1 cellular context compared by ENCODE assay signal in genomic region chr14:52837451-52837850, GRCh38.
TF ChIP-seq lines count a peak whose summit lies in the region.

No MANE protein-coding gene starts in this region.

TF ChIP-seq in WTC11, 78 proteins besides CTCF, POLR2A, EP300 and RAD21:
- TF ChIP-seq RELA (CRISPR knock-in tag; IDR thresholded peaks at IDR 0.05; ENCODE audit: borderline replicate concordance) (no peak), SMAD4 (CRISPR knock-in tag; IDR thresholded peaks at IDR 0.05) (no peak), ATF3 (CRISPR knock-in tag; conservative IDR thresholded peaks at IDR 0.05) (no peak), TEAD1 (CRISPR knock-in tag; IDR thresholded peaks at IDR 0.05) (no peak), PRDM15 (CRISPR knock-in tag; IDR thresholded peaks at IDR 0.05) (no peak), IRF2 (CRISPR knock-in tag; IDR thresholded peaks at IDR 0.05; ENCODE audit: borderline replicate concordance, low read depth) (no peak), ZNF416 (CRISPR knock-in tag; IDR thresholded peaks at IDR 0.05) (no peak), ZBTB21 (CRISPR knock-in tag; IDR thresholded peaks at IDR 0.05; ENCODE audit: borderline replicate concordance) (no peak), SP1 (CRISPR knock-in tag; conservative IDR thresholded peaks at IDR 0.05) (no peak), MXD4 (CRISPR knock-in tag; IDR thresholded peaks at IDR 0.05; ENCODE audit: borderline replicate concordance) (no peak)
- TF ChIP-seq, protein P1, sequence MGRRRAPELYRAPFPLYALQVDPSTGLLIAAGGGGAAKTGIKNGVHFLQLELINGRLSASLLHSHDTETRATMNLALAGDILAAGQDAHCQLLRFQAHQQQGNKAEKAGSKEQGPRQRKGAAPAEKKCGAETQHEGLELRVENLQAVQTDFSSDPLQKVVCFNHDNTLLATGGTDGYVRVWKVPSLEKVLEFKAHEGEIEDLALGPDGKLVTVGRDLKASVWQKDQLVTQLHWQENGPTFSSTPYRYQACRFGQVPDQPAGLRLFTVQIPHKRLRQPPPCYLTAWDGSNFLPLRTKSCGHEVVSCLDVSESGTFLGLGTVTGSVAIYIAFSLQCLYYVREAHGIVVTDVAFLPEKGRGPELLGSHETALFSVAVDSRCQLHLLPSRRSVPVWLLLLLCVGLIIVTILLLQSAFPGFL (CRISPR knock-in tag; IDR thresholded peaks at IDR 0.05; ENCODE audit: borderline replicate concordance) = no peak
- TF ChIP-seq, protein P2, sequence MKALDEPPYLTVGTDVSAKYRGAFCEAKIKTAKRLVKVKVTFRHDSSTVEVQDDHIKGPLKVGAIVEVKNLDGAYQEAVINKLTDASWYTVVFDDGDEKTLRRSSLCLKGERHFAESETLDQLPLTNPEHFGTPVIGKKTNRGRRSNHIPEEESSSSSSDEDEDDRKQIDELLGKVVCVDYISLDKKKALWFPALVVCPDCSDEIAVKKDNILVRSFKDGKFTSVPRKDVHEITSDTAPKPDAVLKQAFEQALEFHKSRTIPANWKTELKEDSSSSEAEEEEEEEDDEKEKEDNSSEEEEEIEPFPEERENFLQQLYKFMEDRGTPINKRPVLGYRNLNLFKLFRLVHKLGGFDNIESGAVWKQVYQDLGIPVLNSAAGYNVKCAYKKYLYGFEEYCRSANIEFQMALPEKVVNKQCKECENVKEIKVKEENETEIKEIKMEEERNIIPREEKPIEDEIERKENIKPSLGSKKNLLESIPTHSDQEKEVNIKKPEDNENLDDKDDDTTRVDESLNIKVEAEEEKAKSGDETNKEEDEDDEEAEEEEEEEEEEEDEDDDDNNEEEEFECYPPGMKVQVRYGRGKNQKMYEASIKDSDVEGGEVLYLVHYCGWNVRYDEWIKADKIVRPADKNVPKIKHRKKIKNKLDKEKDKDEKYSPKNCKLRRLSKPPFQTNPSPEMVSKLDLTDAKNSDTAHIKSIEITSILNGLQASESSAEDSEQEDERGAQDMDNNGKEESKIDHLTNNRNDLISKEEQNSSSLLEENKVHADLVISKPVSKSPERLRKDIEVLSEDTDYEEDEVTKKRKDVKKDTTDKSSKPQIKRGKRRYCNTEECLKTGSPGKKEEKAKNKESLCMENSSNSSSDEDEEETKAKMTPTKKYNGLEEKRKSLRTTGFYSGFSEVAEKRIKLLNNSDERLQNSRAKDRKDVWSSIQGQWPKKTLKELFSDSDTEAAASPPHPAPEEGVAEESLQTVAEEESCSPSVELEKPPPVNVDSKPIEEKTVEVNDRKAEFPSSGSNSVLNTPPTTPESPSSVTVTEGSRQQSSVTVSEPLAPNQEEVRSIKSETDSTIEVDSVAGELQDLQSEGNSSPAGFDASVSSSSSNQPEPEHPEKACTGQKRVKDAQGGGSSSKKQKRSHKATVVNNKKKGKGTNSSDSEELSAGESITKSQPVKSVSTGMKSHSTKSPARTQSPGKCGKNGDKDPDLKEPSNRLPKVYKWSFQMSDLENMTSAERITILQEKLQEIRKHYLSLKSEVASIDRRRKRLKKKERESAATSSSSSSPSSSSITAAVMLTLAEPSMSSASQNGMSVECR (CRISPR knock-in tag; IDR thresholded peaks at IDR 0.05; ENCODE audit: borderline replicate concordance) = no peak
